7 cellular contexts compared by ENCODE assay signal in genomic region chr4:45293335-45293734, GRCh38.
"Had no signal": no experiment of that assay in that cellular context is flagged by ENCODE, and none has a peak within 500 bp of the region (broad histone marks: within the 10 kb centered on the region; RNA-seq: fewer than 3 reads in every experiment).

No MANE protein-coding gene starts in this region.

- H3K27ac Mint-ChIP-seq: GM23338, HFFc6, IgD-negative memory B cell had no signal

- H3K4me3 ChIP-seq: GM23338, HAP-1 had no signal

- H2AFZ ChIP-seq: GM23338 had no signal

- H3K4me1 Mint-ChIP-seq: GM23338, IgD-negative memory B cell had no signal

- H3K36me3 Mint-ChIP-seq: IgD-negative memory B cell had no signal

- FAIRE-seq: HTR-8/SVneo had no signal

- H3K27me3 Mint-ChIP-seq: IgD-negative memory B cell had no signal

- H3K36me3 ChIP-seq: HAP-1 had no signal

- H3K4me2 ChIP-seq: GM23338 had no signal

- DNase-seq: H7, HFFc6, KBM-7 had no signal

- H3K9me3 ChIP-seq: HAP-1 had no signal

- H3K4me1 ChIP-seq: HAP-1 had no signal

- H3K4me3 Mint-ChIP-seq: GM23338, HFFc6, IgD-negative memory B cell had no signal
